ENCODE assay signal across 8 cellular contexts in genomic region chr3:58433400-58434169, GRCh38. TPM values are rescaled to one million over a fixed set of nuclear protein-coding genes. Genes with fewer than 3 reads are reported as not detected.
DNase-seq lines count a peak whose midpoint lies in the region; ATAC-seq and TF ChIP-seq lines count a peak whose summit lies in the region.

Gene PDHB, minus strand, starts transcription at chr3:58433832. Its CDS starts 23 bp downstream, at chr3:58433809.

- no peaks in the 10 kb centered on the region for H3K9me3 Mint-ChIP-seq in activated CD4-positive, alpha-beta T cell treated with anti-CD3 and anti-CD28 coated beads, Interleukin-2, amount 10 ng/mL, durations not matched to agents 7 days and 5 days

- H3K27ac Mint-ChIP-seq in activated CD4-positive, alpha-beta T cell treated with anti-CD3 and anti-CD28 coated beads, Interleukin-2, amount 10 ng/mL, durations not matched to agents 7 days and 5 days, result peak within 1 kb of the TSS; percentile 95

- CTCF ChIA-PET in activated CD4-positive, alpha-beta T cell treated with anti-CD3 and anti-CD28 coated beads, Interleukin-2, amount 10 ng/mL, durations not matched to agents 7 days and 5 days (lab: Charles Lee), result interaction anchor here (0.7 to 1.5 kb wide), 4 partner anchors 15 to 37 kb away, joined by 3 read pairs; no protein-coding TSS in a partner anchor

- H3K4me1 ChIP-seq in BLaER1, result peaks cover 34% of the 10 kb centered on the region

- H4K20me1 ChIP-seq in BLaER1, result peaks cover 14% of the 10 kb centered on the region

- H3K9me3 ChIP-seq in BLaER1, result no peaks in the 10 kb centered on the region

- peak within 1 kb of the TSS; percentile 95 for H3K9ac ChIP-seq in BLaER1

- peak; percentile 90 for ATAC-seq in HG03457 (IDR thresholded peaks at IDR 0.05; ENCODE audit: unreplicated experiment)
- ATAC-seq in left lobe of liver, result peak; percentile 95

- no peaks in the 10 kb centered on the region for H3K27me3 Mint-ChIP-seq in activated CD4-positive, alpha-beta T cell treated with anti-CD3 and anti-CD28 coated beads, Interleukin-2, amount 10 ng/mL, durations not matched to agents 7 days and 5 days

- H3K27ac ChIP-seq in BLaER1, result peak within 1 kb of the TSS; percentile 92
- H3K27ac ChIP-seq in coronary artery, result peak within 1 kb of the TSS; percentile 84 to 97

- H3K36me3 ChIP-seq in BLaER1, result peaks cover 35% of the 10 kb centered on the region

- peak within 1 kb of the TSS; percentile 83 for H3K4me3 Mint-ChIP-seq in activated CD4-positive, alpha-beta T cell treated with anti-CD3 and anti-CD28 coated beads, Interleukin-2, amount 10 ng/mL, durations not matched to agents 7 days and 5 days

- H3K4me2 ChIP-seq in BLaER1, result peak within 1 kb of the TSS; percentile 85

- H3K4me3 ChIP-seq in BLaER1, result peak within 1 kb of the TSS; percentile 89
- H3K4me3 ChIP-seq in coronary artery, result peak within 1 kb of the TSS; percentile 83

- POLR2A ChIA-PET in activated CD4-positive, alpha-beta T cell treated with anti-CD3 and anti-CD28 coated beads, Interleukin-2, amount 10 ng/mL, durations not matched to agents 7 days and 5 days (lab: Charles Lee), result no interaction called here

- TF ChIP-seq CTCF in coronary artery (IDR thresholded peaks at IDR 0.05), result no peak

- H3K4me1 Mint-ChIP-seq in activated CD4-positive, alpha-beta T cell treated with anti-CD3 and anti-CD28 coated beads, Interleukin-2, amount 10 ng/mL, durations not matched to agents 7 days and 5 days, result peaks cover 22% of the 10 kb centered on the region

- no peaks in the 10 kb centered on the region for H3K27me3 ChIP-seq in BLaER1

- peak; percentile 79 for DNase-seq in GM19240 (ENCODE audit: insufficient read length, low spot score)
- peak; percentile 91 for DNase-seq in NCI-H69 (lab: John Stamatoyannopoulos, UW)
- DNase-seq in activated CD4-positive, alpha-beta T cell treated with anti-CD3 and anti-CD28 coated beads, Interleukin-2, amount 10 ng/mL, durations not matched to agents 7 days and 5 days, result peak; percentile 89
- peak; percentile 95 for DNase-seq in coronary artery (ENCODE audit: low spot score)
- peak; percentile 91 for DNase-seq in left lobe of liver (ENCODE audit: low spot score)
- DNase-seq in stimulated activated CD4-positive, alpha-beta T cell treated with anti-CD3 and anti-CD28 coated beads, Interleukin-2, amount 100 ng/mL, for 24 hours, result peak; percentile 90

- peaks cover 17% of the 10 kb centered on the region for H3K36me3 Mint-ChIP-seq in activated CD4-positive, alpha-beta T cell treated with anti-CD3 and anti-CD28 coated beads, Interleukin-2, amount 10 ng/mL, durations not matched to agents 7 days and 5 days (ENCODE audit: low read depth)

RNA-seq across cellular contexts. Expression of gene PDHB, which starts in this region (rescaled TPM):
- total RNA-seq in activated CD4-positive, alpha-beta T cell treated with anti-CD3 and anti-CD28 coated beads, Interleukin-2, amount 10 ng/mL, durations not matched to agents 7 days and 5 days, result 10 to 100 TPM; 47.6 to 50.6 TPM
- 35.9 TPM for total RNA-seq in left lobe of liver

Comparison
In these comparisons a context has a peak if more than half of its experiments do, and no peak if none do; other contexts are left out.
1. Peak in every context shown above with its lines: DNase-seq, ATAC-seq, H3K4me3 ChIP-seq and H3K27ac ChIP-seq.